Comparison of ENCODE assay signal across 21 cellular contexts in genomic region chr4:74219241-74219640, GRCh38.
"Had no signal": no experiment of that assay in that cellular context is flagged by ENCODE, and none has a peak within 500 bp of the region (broad histone marks: within the 10 kb centered on the region; RNA-seq: fewer than 3 reads in every experiment).

No MANE protein-coding gene starts in this region.

- DNase-seq: activated CD4-positive, alpha-beta memory T cell treated with anti-CD3 and anti-CD28 coated beads for 36 hours; activated CD4-positive, alpha-beta T cell treated with anti-CD3 and anti-CD28 coated beads for 48 hours; activated naive CD4-positive, alpha-beta T cell treated with Interleukin-2 at 50 U/mL for 16 hours; activated T-cell treated with anti-CD3 and anti-CD28 coated beads, Interleukin-2, amount 50 U/mL, for 48 hours; body of pancreas; cerebellar nuclear complex; hypothalamus; left cardiac atrium; mesendoderm; naive B cell; nucleus accumbens; posterior cingulate gyrus; right lobe of liver; small intestine; stimulated activated CD4-positive, alpha-beta T cell treated with anti-CD3 and anti-CD28 coated beads, Interleukin-15, amount 100 ng/mL, for 24 hours; stimulated activated CD8-positive, alpha-beta memory T cell treated with anti-CD3 and anti-CD28 coated beads, Interleukin-4, amount 100 ng/mL, for 48 hours; stimulated activated naive B cell treated with anti-CD40 and anti-IgM and Interleukin-4, amounts not matched to agents 10 μg/mL and 1 μg/mL and 100 μg/mL, for 72 hours; SW 1271; transverse colon; uterus had no signal

- H3K9me3 ChIP-seq: body of pancreas, right lobe of liver, transverse colon, uterus had no signal

- H3K4me1 ChIP-seq: body of pancreas, right lobe of liver, uterus had no signal

- H3K4me3 ChIP-seq: body of pancreas, right lobe of liver, transverse colon, uterus had no signal

- H3K27ac ChIP-seq: body of pancreas, coronary artery, right lobe of liver, transverse colon, uterus had no signal

- ATAC-seq: body of pancreas; left cardiac atrium; stimulated activated naive B cell treated with anti-CD40 and anti-IgM and Interleukin-4, amounts not matched to agents 10 μg/mL and 1 μg/mL and 100 μg/mL, for 72 hours had no signal

- H3K36me3 ChIP-seq: right lobe of liver, transverse colon, uterus had no signal

- FAIRE-seq: small intestine had no signal

- H3K27me3 ChIP-seq: body of pancreas, right lobe of liver, transverse colon, uterus had no signal
